Comparison of ENCODE assay signal across 9 cellular contexts in genomic region chr16:85935957-85936760, GRCh38. TPM values are rescaled to one million over a fixed set of nuclear protein-coding genes. Genes with fewer than 3 reads are reported as not detected.
DNase-seq lines count a peak whose midpoint lies in the region; ATAC-seq and TF ChIP-seq lines count a peak whose summit lies in the region.
"Had no signal": no experiment of that assay in that cellular context is flagged by ENCODE, and none has a peak within 500 bp of the region (broad histone marks: within the 10 kb centered on the region; RNA-seq: fewer than 3 reads in every experiment).

No MANE protein-coding gene starts in this region.

- POLR2A ChIA-PET in SK-N-SH (lab: Yijun Ruan, JAX), result no interaction called here

- CTCF ChIA-PET in SK-N-SH (lab: Yijun Ruan, JAX), result interaction anchor here (1.0 kb wide), 1 partner anchor 584 kb away, joined by 3 read pairs; no protein-coding TSS in a partner anchor

- no peak overlapping the region for H2AFZ ChIP-seq in SK-N-SH (ENCODE audit: low read depth)

- ATAC-seq in left cardiac atrium (peak; percentile 40 to 59), HG03521 (IDR thresholded peaks at IDR 0.05; ENCODE audit: unreplicated experiment) (peak; percentile 54), mucosa of descending colon (peak; percentile 68)
- ATAC-seq: A549 had no signal

- no peak for TF ChIP-seq EP300 in SK-N-SH (IDR thresholded peaks at IDR 0.05; ENCODE audit: borderline replicate concordance in 1 of 2, low read depth in 1 of 2, low read length in 1 of 2)

- H3K9me2 ChIP-seq in SK-N-SH, result no peaks in the 10 kb centered on the region

- H3K27me3 ChIP-seq in left ventricle myocardium inferior (ENCODE audit: low read depth) (peaks cover 94% of the 10 kb centered on the region), SK-N-SH (ENCODE audit: insufficient read depth) (peaks cover 92% of the 10 kb centered on the region)

- H4K20me1 ChIP-seq in SK-N-SH (ENCODE audit: insufficient read depth), result no peaks in the 10 kb centered on the region

- no peak overlapping the region for H3K4me2 ChIP-seq in SK-N-SH
- H3K4me2 ChIP-seq: A549 had no signal

- H3K27ac ChIP-seq in left ventricle myocardium inferior (replicated peaks) (no peak overlapping the region), SK-N-SH (ENCODE audit: low read depth in 2 of 2, low read length in 1 of 2) (no peak overlapping the region)
- H3K27ac ChIP-seq: A549 had no signal

- no peak for DNase-seq in left cardiac atrium
- no peak for DNase-seq in left ventricle myocardium inferior
- peak; percentile 76 to 82 for DNase-seq in activated CD4-positive, alpha-beta T cell treated with anti-CD3 and anti-CD28 coated beads, Interleukin-2, amount 50 U/mL, for 48 hours
- peak in 2 of 3 donors; percentile 43 to 68 for DNase-seq in mucosa of descending colon
- DNase-seq in D341Med (ENCODE audit: low spot score), result no peak
- no peak for DNase-seq in T1000 (lab: John Stamatoyannopoulos, UW)
- no peak for DNase-seq in SK-N-SH

- H3F3A ChIP-seq in SK-N-SH (replicated peaks; ENCODE audit: insufficient read depth), result no peaks in the 10 kb centered on the region

- TF ChIP-seq CTCF in left ventricle myocardium inferior (IDR thresholded peaks at IDR 0.05; ENCODE audit: borderline replicate concordance) (no peak), mucosa of descending colon (IDR thresholded peaks at IDR 0.05) (no peak), SK-N-SH (IDR thresholded peaks at IDR 0.05) (no peak)

- peaks cover 4% of the 10 kb centered on the region for H3K9me3 ChIP-seq in left ventricle myocardium inferior (replicated peaks)
- H3K9me3 ChIP-seq in mucosa of descending colon, result no peaks in the 10 kb centered on the region
- H3K9me3 ChIP-seq in SK-N-SH, result no peaks in the 10 kb centered on the region

- no peak overlapping the region for H3K9ac ChIP-seq in SK-N-SH

- no peaks in the 10 kb centered on the region for H3K79me2 ChIP-seq in SK-N-SH (ENCODE audit: insufficient read depth)

- TF ChIP-seq RAD21 in SK-N-SH (IDR thresholded peaks at IDR 0.05; ENCODE audit: low read length), result no peak

- no peaks in the 10 kb centered on the region for H3K4me1 ChIP-seq in left ventricle myocardium inferior
- H3K4me1 ChIP-seq in mucosa of descending colon (ENCODE audit: low read depth), result no peaks in the 10 kb centered on the region
- no peaks in the 10 kb centered on the region for H3K4me1 ChIP-seq in SK-N-SH (ENCODE audit: control insufficient read depth in 1 of 2, insufficient read depth in 2 of 2, low read depth in 1 of 2, low read length in 1 of 2)

- no peak overlapping the region for H3K4me3 ChIP-seq in left ventricle myocardium inferior
- no peak overlapping the region for H3K4me3 ChIP-seq in mucosa of descending colon
- no peak overlapping the region for H3K4me3 ChIP-seq in SK-N-SH (ENCODE audit: low read depth in 2 of 2, low read length in 1 of 2)
- H3K4me3 ChIP-seq: A549 had no signal

- intact Hi-C loops in left cardiac atrium (cut with DNase I) (no loop called here), left ventricle myocardium inferior (cut with micrococcal nuclease) (no loop called here), mucosa of descending colon (cut with DNase I, micrococcal nuclease) (no loop called here)

- no peaks in the 10 kb centered on the region for H3K36me3 ChIP-seq in left ventricle myocardium inferior
- H3K36me3 ChIP-seq in mucosa of descending colon (ENCODE audit: low read depth), result no peaks in the 10 kb centered on the region
- H3K36me3 ChIP-seq in SK-N-SH (replicated peaks in 1 of 2; ENCODE audit: control insufficient read depth in 1 of 2, insufficient read depth in 2 of 2, low read length in 1 of 2), result no peaks in the 10 kb centered on the region

- 11% methylated on average over 21 of the region's 22 CpGs for WGBS in SK-N-SH (ENCODE audit: low lambda C conversion rate)

TF ChIP-seq in SK-N-SH, 30 proteins besides CTCF, POLR2A, EP300 and RAD21:
- no peak for TF ChIP-seq RFX5 (IDR thresholded peaks at IDR 0.05; ENCODE audit: low read length)
- no peak for TF ChIP-seq RCOR1 (IDR thresholded peaks at IDR 0.05; ENCODE audit: low read length)
- no peak for TF ChIP-seq GABPA (IDR thresholded peaks at IDR 0.05; ENCODE audit: low read depth)
- no peak for TF ChIP-seq FOXM1 (IDR thresholded peaks at IDR 0.05; ENCODE audit: low read depth)
- TF ChIP-seq POLR2AphosphoS5 (IDR thresholded peaks at IDR 0.05; ENCODE audit: low read depth, low read length), result no peak

RNA-seq across cellular contexts. Expression of gene IRF8, which starts 37.2 kb away (rescaled TPM):
- total RNA-seq in left cardiac atrium (10 to 100 TPM in 1 of 2 donors, 1 to 10 TPM in 1; 9.2 to 15.6 TPM), left ventricle myocardium inferior (2.7 TPM), mucosa of descending colon (10 to 100 TPM; 28.8 to 55.8 (median 36.5) TPM)
- polyA plus RNA-seq in SK-N-SH (2012; rRNA removed), result not detected in 2 replicates
- not detected in 2 replicates for polyA plus RNA-seq in SK-N-SH (2012; cell fraction: cytosol; rRNA removed)
- not detected in 2 replicates for polyA plus RNA-seq in SK-N-SH (2012; cell fraction: nucleus; rRNA removed)

Comparison
In these comparisons a context has a peak if more than half of its experiments do, and no peak if none do; other contexts are left out.
1. DNase-seq: peak in activated CD4-positive, alpha-beta T cell treated with anti-CD3 and anti-CD28 coated beads, Interleukin-2, amount 50 U/mL, for 48 hours (2 of 2) and mucosa of descending colon (2 of 3); none in left cardiac atrium (single experiment), left ventricle myocardium inferior (single experiment), D341Med (single experiment), T1000 (single experiment) and SK-N-SH (single experiment).
2. Peak in every context shown above with its lines, with median percentiles within 50 percentile points of each other: ATAC-seq.